ENCODE assay signal across 19 cellular contexts in genomic region chr22:50084085-50084484, GRCh38. TPM values are rescaled to one million over a fixed set of nuclear protein-coding genes. Genes with fewer than 3 reads are reported as not detected.
"Had no signal": no experiment of that assay in that cellular context is flagged by ENCODE, and none has a peak within 500 bp of the region (broad histone marks: within the 10 kb centered on the region; RNA-seq: fewer than 3 reads in every experiment).

No MANE protein-coding gene starts in this region.

- FAIRE-seq: endothelial cell of umbilical vein, pancreas had no signal

- H3K4me3 ChIP-seq: heart left ventricle, left ventricle myocardium inferior, pancreas, thoracic aorta, uterus had no signal

- H3K4me3 Mint-ChIP-seq: activated CD8-positive, alpha-beta memory T cell treated with anti-CD3 and anti-CD28 coated beads, Interleukin-2, amount 10 ng/mL, durations not matched to agents 7 days and 5 days; activated naive CD8-positive, alpha-beta T cell treated with anti-CD3 and anti-CD28 coated beads for 36 hours; activated T-cell treated with anti-CD3 and anti-CD28 coated beads, Interleukin-2, amount 50 U/mL, for 4 hours; stimulated activated naive CD8-positive, alpha-beta T cell treated with anti-CD3 and anti-CD28 coated beads, Interleukin-15, amount 100 ng/mL, for 72 hours had no signal

- H3K27me3 Mint-ChIP-seq: activated CD8-positive, alpha-beta memory T cell treated with anti-CD3 and anti-CD28 coated beads, Interleukin-2, amount 10 ng/mL, durations not matched to agents 7 days and 5 days had no signal

- H3K36me3 ChIP-seq: heart left ventricle, left ventricle myocardium inferior, pancreas, thoracic aorta, uterus had no signal

- DNase-seq: activated CD8-positive, alpha-beta memory T cell treated with anti-CD3 and anti-CD28 coated beads, Interleukin-2, amount 10 ng/mL, durations not matched to agents 7 days and 5 days; activated gamma-delta T cell; activated naive CD8-positive, alpha-beta T cell treated with anti-CD3 and anti-CD28 coated beads for 36 hours; activated T-cell treated with anti-CD3 and anti-CD28 coated beads, Interleukin-2, amount 50 U/mL, for 4 hours; foreskin melanocyte; heart left ventricle; left ventricle myocardium inferior; mesenchymal stem cell; pancreas; retina; stimulated activated CD4-positive, alpha-beta T cell treated with anti-CD3 and anti-CD28 coated beads, Interleukin-4, amount 100 ng/mL, for 4 hours; stimulated activated naive CD8-positive, alpha-beta T cell treated with anti-CD3 and anti-CD28 coated beads, Interleukin-15, amount 100 ng/mL, for 72 hours; T-helper 2 cell; uterus had no signal

- H3K27ac ChIP-seq: heart left ventricle, left ventricle myocardium inferior, pancreas, thoracic aorta, uterus had no signal

- H3K27ac Mint-ChIP-seq: activated CD8-positive, alpha-beta memory T cell treated with anti-CD3 and anti-CD28 coated beads, Interleukin-2, amount 10 ng/mL, durations not matched to agents 7 days and 5 days; activated naive CD8-positive, alpha-beta T cell treated with anti-CD3 and anti-CD28 coated beads for 36 hours had no signal

- ATAC-seq: activated CD8-positive, alpha-beta memory T cell treated with anti-CD3 and anti-CD28 coated beads, Interleukin-2, amount 10 ng/mL, durations not matched to agents 7 days and 5 days; activated T-cell treated with anti-CD3 and anti-CD28 coated beads, Interleukin-2, amount 50 U/mL, for 4 hours; pancreas; stimulated activated naive CD8-positive, alpha-beta T cell treated with anti-CD3 and anti-CD28 coated beads, Interleukin-15, amount 100 ng/mL, for 72 hours had no signal

- H3K9me3 ChIP-seq: left ventricle myocardium inferior, pancreas, thoracic aorta, uterus had no signal

- H3K4me1 ChIP-seq: left ventricle myocardium inferior, pancreas, uterus had no signal

RNA-seq across cellular contexts. Expression of gene MLC1, which starts 1.1 kb away (rescaled TPM):
- total RNA-seq: endothelial cell of umbilical vein had no signal
- polyA plus RNA-seq: endothelial cell of umbilical vein, keratinocyte, neural cell had no signal

RNA-seq across cellular contexts. Expression of gene MOV10L1, which starts 5.7 kb away (rescaled TPM):
- total RNA-seq: activated T-cell treated with anti-CD3 and anti-CD28 coated beads, Interleukin-2, amount 50 U/mL, for 4 hours had no signal
- polyA plus RNA-seq: keratinocyte, neural cell had no signal

RNA-seq across cellular contexts. Expression of gene TTLL8, which starts 26.0 kb away (rescaled TPM):
- total RNA-seq: activated CD8-positive, alpha-beta memory T cell treated with anti-CD3 and anti-CD28 coated beads, Interleukin-2, amount 10 ng/mL, durations not matched to agents 7 days and 5 days; activated naive CD8-positive, alpha-beta T cell treated with anti-CD3 and anti-CD28 coated beads for 36 hours; activated T-cell treated with anti-CD3 and anti-CD28 coated beads, Interleukin-2, amount 50 U/mL, for 4 hours; endothelial cell of umbilical vein; heart left ventricle; left ventricle myocardium inferior; pancreas; skeletal muscle tissue; thoracic aorta; uterus had no signal
- polyA plus RNA-seq: endothelial cell of umbilical vein, heart left ventricle, keratinocyte, neural cell, pancreas had no signal
